1 cellular context compared by ENCODE assay signal in the genomic region with DNA sequence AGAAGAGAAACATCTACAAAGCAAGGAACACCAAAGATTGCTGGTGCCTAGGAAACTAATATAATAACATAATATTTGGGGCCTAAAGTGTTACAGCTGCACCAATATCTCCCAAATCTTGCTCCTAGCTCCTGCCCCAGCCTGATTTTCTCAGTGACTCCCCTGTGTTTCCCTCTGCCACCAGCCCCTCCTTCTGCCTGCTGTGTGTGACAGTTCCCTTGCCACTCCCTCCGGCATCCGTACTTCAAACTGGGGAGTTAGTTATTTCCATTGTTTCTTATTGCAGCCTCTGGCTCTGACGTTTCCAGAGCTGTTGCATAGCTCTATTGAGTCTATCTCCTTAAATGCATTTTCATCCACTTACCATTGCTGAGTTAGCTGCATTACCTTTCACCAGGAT.
TF ChIP-seq lines count a peak whose summit lies in the region.

No MANE protein-coding gene starts in this region.

TF ChIP-seq in GM23338, 12 proteins besides CTCF, POLR2A, EP300 and RAD21 (continued from another document):
- TF ChIP-seq ZNF462 (CRISPR knock-in tag; IDR thresholded peaks at IDR 0.05) = no peak
- TF ChIP-seq JUNB (IDR thresholded peaks at IDR 0.05; ENCODE audit: unreplicated experiment) = no peak
